Comparison of ENCODE assay signal across 9 cellular contexts in the genomic region with DNA sequence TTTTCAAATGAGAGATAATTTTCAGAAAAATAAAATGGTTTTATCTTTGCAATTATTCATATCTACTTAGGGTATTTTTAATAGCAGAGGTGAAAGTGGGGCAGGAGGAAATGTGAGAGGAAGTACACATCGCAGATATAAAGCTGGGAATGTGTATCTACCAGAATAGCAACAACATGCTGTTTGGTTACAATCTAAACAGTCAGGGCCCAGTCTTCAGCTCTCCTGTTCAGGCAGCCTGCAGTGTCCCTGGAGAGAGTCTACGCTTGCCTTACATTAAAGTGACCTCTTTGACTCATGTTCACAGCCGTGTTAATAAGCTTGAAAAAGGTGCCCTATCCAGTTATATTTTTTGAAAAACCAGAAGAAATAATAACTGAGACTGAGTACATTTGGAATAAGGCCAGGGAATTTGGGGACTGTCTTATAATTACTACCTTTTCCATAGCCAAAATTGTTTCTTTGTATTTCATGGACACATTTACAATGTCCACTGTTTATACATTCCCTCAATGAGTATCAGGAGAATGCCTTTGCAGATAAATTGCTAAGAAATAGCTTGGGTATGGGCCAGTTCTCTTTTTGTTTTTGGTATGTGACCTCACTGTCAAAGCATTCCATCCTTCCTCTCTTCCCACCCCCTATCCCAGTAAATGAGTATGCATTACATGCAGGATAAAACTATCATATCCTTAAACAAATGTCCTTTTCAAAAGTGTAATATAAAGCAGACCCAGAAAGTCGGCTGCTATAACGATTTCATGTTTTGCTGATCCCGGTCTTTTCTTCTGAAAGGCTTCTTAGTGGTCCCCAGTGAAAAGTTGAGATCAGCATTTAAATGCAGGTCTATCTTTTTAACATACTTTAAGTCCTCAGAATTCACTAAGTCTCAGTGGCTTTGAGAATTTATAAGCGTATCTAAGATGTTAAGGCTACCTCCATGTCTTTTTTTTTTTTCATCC.
DNase-seq lines count a peak whose midpoint lies in the region; TF ChIP-seq lines count a peak whose summit lies in the region.
"Had no signal": no experiment of that assay in that cellular context is flagged by ENCODE, and none has a peak within 500 bp of the region (broad histone marks: within the 10 kb centered on the region; RNA-seq: fewer than 3 reads in every experiment).

No MANE protein-coding gene starts in this region.

- intact Hi-C loops in ascending aorta (cut with DNase I): no loop called here

- DNase-seq in ELR (ENCODE audit: low read depth) (peak; percentile 68), SJSA1 (ENCODE audit: low read depth in 1 of 2, low spot score in 2 of 2) (peak in 1 of 2 experiments; percentile 78), fibroblast of villous mesenchyme (ENCODE audit: low read depth) (peak; percentile 20), non-pigmented ciliary epithelial cell (ENCODE audit: low read depth) (peak; percentile 63), cerebellum (ENCODE audit: low spot score) (no peak), NCI-H510A (lab: John Stamatoyannopoulos, UW) (no peak), ascending aorta (ENCODE audit: low spot score in 2 of 2) (no peak), HUDEP-2 (lab: John Stamatoyannopoulos, UW; ENCODE audit: unreplicated experiment in 76 of 76) (no peak)
- DNase-seq: NCI-H187 had no signal

- H3K27me3 ChIP-seq in SJSA1 (replicated peaks) (no peaks in the 10 kb centered on the region), ascending aorta (no peaks in the 10 kb centered on the region)

- H3K9me3 ChIP-seq in SJSA1 (replicated peaks) (no peaks in the 10 kb centered on the region), ascending aorta (no peaks in the 10 kb centered on the region)

- H3K27ac ChIP-seq in SJSA1: peak overlapping the region; percentile 89
- H3K27ac ChIP-seq in ascending aorta: no peak overlapping the region

- H3K4me3 ChIP-seq in SJSA1 (no peak overlapping the region), fibroblast of villous mesenchyme (ENCODE audit: low read depth, low read length) (no peak overlapping the region), ascending aorta (no peak overlapping the region)

- H3K36me3 ChIP-seq in SJSA1: no peaks in the 10 kb centered on the region
- no peaks in the 10 kb centered on the region for H3K36me3 ChIP-seq in ascending aorta

- TF ChIP-seq CTCF in fibroblast of villous mesenchyme (IDR thresholded peaks at IDR 0.05; ENCODE audit: insufficient read depth, low read depth, low read length): no peak
- no peak for TF ChIP-seq CTCF in ascending aorta (IDR thresholded peaks at IDR 0.05)

- H3K4me1 ChIP-seq in SJSA1 (replicated peaks) (peaks cover 25% of the 10 kb centered on the region), ascending aorta (peaks cover 0 to 5% of the 10 kb centered on the region in 2 donors)

Comparison
In these comparisons a context has a peak if more than half of its experiments do, and no peak if none do; other contexts are left out.
1. DNase-seq: peak in ELR (single experiment), fibroblast of villous mesenchyme (single experiment) and non-pigmented ciliary epithelial cell (single experiment); none in cerebellum (single experiment), NCI-H510A (single experiment), ascending aorta (0 of 2) and HUDEP-2 (0 of 76).